ENCODE assay signal across 21 cellular contexts in genomic region chr17:19714542-19715411, GRCh38. TPM values are rescaled to one million over a fixed set of nuclear protein-coding genes. Genes with fewer than 3 reads are reported as not detected.
DNase-seq lines count a peak whose midpoint lies in the region; ATAC-seq and TF ChIP-seq lines count a peak whose summit lies in the region.
"Had no signal": no experiment of that assay in that cellular context is flagged by ENCODE, and none has a peak within 500 bp of the region (broad histone marks: within the 10 kb centered on the region; RNA-seq: fewer than 3 reads in every experiment).

No MANE protein-coding gene starts in this region.

- no peak overlapping the region for H2BK12ac ChIP-seq in H9 (ENCODE audit: insufficient read length, low read depth, low read length)

- H3K79me2 ChIP-seq in H9 (ENCODE audit: insufficient read depth, low read length) (no peaks in the 10 kb centered on the region), OCI-LY7 (ENCODE audit: insufficient read depth, low read depth, low read length) (no peaks in the 10 kb centered on the region)

- no peak overlapping the region for H3K4me3 ChIP-seq in OCI-LY7 (ENCODE audit: low read depth, low read length, poor library complexity, severe bottlenecking)
- H3K4me3 ChIP-seq: gastrocnemius medialis, GM23338, stomach, vagina had no signal

- DNase-seq in COLO668 (lab: John Stamatoyannopoulos, UW; ENCODE audit: unreplicated experiment) (peak; percentile 23), H9 (peak; percentile 69), OCI-LY7 (ENCODE audit: low spot score) (peak; percentile 5), left kidney (ENCODE audit: low read depth, low spot score) (peak; percentile 50), AG08395 (ENCODE audit: low spot score) (no peak), activated gamma-delta T cell treated with Interleukin-2 at 50 U/mL for 16 hours (no peak)
- DNase-seq in activated naive CD8-positive, alpha-beta T cell treated with anti-CD3 and anti-CD28 coated beads, Interleukin-2, amount 50 U/mL, for 24 hours = no peak
- DNase-seq: CD8-positive, alpha-beta memory T cell; gastrocnemius medialis; GF-D8; NCI-H1694 treated with DMSO at 0.1 percent for 48 hours; nephron progenitor cell; NK-92 treated with Interleukin-12 subunit alpha and Interleukin-12 subunit beta, amount 100 ng/mL, for 24 hours; SIG-M5; stomach had no signal

- H3K14ac ChIP-seq in H9 (ENCODE audit: insufficient read depth, low read length) = no peak overlapping the region

- ATAC-seq in activated naive CD8-positive, alpha-beta T cell treated with anti-CD3 and anti-CD28 coated beads, Interleukin-2, amount 50 U/mL, for 24 hours = no peak
- ATAC-seq in HG03139 (IDR thresholded peaks at IDR 0.05; ENCODE audit: unreplicated experiment) = no peak
- ATAC-seq: activated CD4-positive, CD25-positive, alpha-beta regulatory T cell treated with anti-CD3 and anti-CD28 coated beads, Interleukin-2, amount 50 U/mL, for 24 hours; gastrocnemius medialis had no signal

- intact Hi-C loops in OCI-LY7 (cut with micrococcal nuclease; ENCODE audit: unreplicated experiment) = no loop called here

- H3K27ac ChIP-seq in H9 (ENCODE audit: insufficient read length, low read depth, low read length) = no peak overlapping the region
- no peak overlapping the region for H3K27ac ChIP-seq in OCI-LY7 (ENCODE audit: low read depth, low read length, poor library complexity, severe bottlenecking)
- H3K27ac ChIP-seq: gastrocnemius medialis, stomach, vagina had no signal

- CTCF ChIA-PET in OCI-LY7 (lab: Charles Lee; ENCODE audit: unreplicated experiment) = no interaction called here

- H2BK120ac ChIP-seq in H9 (ENCODE audit: low read depth, low read length, poor library complexity, severe bottlenecking) = no peak overlapping the region

- no TSS peak for BruUV-seq in OCI-LY7 (replicated peaks; lab: Mats Ljungman, UMichigan)

- no peak overlapping the region for H4K91ac ChIP-seq in H9 (ENCODE audit: insufficient read length, low read depth, low read length)

- H3K27me3 ChIP-seq in H9 (ENCODE audit: insufficient read depth, low read length) = no peaks in the 10 kb centered on the region
- H3K27me3 ChIP-seq: gastrocnemius medialis, stomach, vagina had no signal

- H3K9me3 Mint-ChIP-seq in H9 = no peaks in the 10 kb centered on the region
- H3K9me3 Mint-ChIP-seq in activated naive CD8-positive, alpha-beta T cell treated with anti-CD3 and anti-CD28 coated beads, Interleukin-2, amount 50 U/mL, for 24 hours = no peaks in the 10 kb centered on the region
- H3K9me3 Mint-ChIP-seq: CD8-positive, alpha-beta memory T cell; GM23338; nephron progenitor cell had no signal

- H3K36me3 Mint-ChIP-seq in H9 (ENCODE audit: insufficient read depth in 1 of 3, low read depth in 3 of 3) = no peaks in the 10 kb centered on the region
- H3K36me3 Mint-ChIP-seq in activated naive CD8-positive, alpha-beta T cell treated with anti-CD3 and anti-CD28 coated beads, Interleukin-2, amount 50 U/mL, for 24 hours (ENCODE audit: low read depth) = no peaks in the 10 kb centered on the region
- H3K36me3 Mint-ChIP-seq: CD8-positive, alpha-beta memory T cell had no signal

- no peak overlapping the region for H3T11ph ChIP-seq in H9 (ENCODE audit: low read length)

- no peak overlapping the region for H3K18ac ChIP-seq in H9 (ENCODE audit: insufficient read length, low read depth, low read length)

- no peak overlapping the region for H3K56ac ChIP-seq in H9 (ENCODE audit: insufficient read length, low read depth, low read length)

- no peak overlapping the region for H2AK5ac ChIP-seq in H9 (ENCODE audit: insufficient read length, low read length)

- H3K4me3 Mint-ChIP-seq in H9 = no peak overlapping the region
- H3K4me3 Mint-ChIP-seq in activated naive CD8-positive, alpha-beta T cell treated with anti-CD3 and anti-CD28 coated beads, Interleukin-2, amount 50 U/mL, for 24 hours = no peak overlapping the region
- H3K4me3 Mint-ChIP-seq: CD8-positive, alpha-beta memory T cell; GM23338; nephron progenitor cell had no signal

- H2AFZ ChIP-seq in H9 (ENCODE audit: low read length) (no peak overlapping the region), OCI-LY7 (ENCODE audit: low read length) (no peak overlapping the region)

- no peaks in the 10 kb centered on the region for H3K27me3 Mint-ChIP-seq in H9 (ENCODE audit: low read depth)
- no peaks in the 10 kb centered on the region for H3K27me3 Mint-ChIP-seq in activated naive CD8-positive, alpha-beta T cell treated with anti-CD3 and anti-CD28 coated beads, Interleukin-2, amount 50 U/mL, for 24 hours

- POLR2A ChIA-PET in OCI-LY7 (lab: Charles Lee) = interaction anchor here (0.5 to 1.6 kb wide), 2 partner anchors 14 to 67 kb away, joined by 3 to 4 read pairs; no protein-coding TSS in a partner anchor

- no peak overlapping the region for H2BK20ac ChIP-seq in H9 (ENCODE audit: low read depth, low read length, poor library complexity, severe bottlenecking)

- H3K27ac Mint-ChIP-seq in H9 = peak overlapping the region in 1 of 3 experiments; percentile 16; a peak in 1 of 7 replicates
- no peak overlapping the region for H3K27ac Mint-ChIP-seq in activated naive CD8-positive, alpha-beta T cell treated with anti-CD3 and anti-CD28 coated beads, Interleukin-2, amount 50 U/mL, for 24 hours
- H3K27ac Mint-ChIP-seq: CD8-positive, alpha-beta memory T cell; GM23338; nephron progenitor cell had no signal

- no peaks in the 10 kb centered on the region for H3K79me1 ChIP-seq in H9 (ENCODE audit: insufficient read depth, low read depth, low read length, poor library complexity, severe bottlenecking)

- no peak overlapping the region for H4K8ac ChIP-seq in H9 (replicated peaks; ENCODE audit: insufficient read length, low read depth, low read length)

- no peak overlapping the region for H3K4ac ChIP-seq in H9 (ENCODE audit: low read depth, low read length)

- no peak overlapping the region for H4K5ac ChIP-seq in H9 (ENCODE audit: insufficient read length, low read depth, low read length)

- H2BK15ac ChIP-seq in H9 (ENCODE audit: low read depth, low read length) = no peak overlapping the region

- no peaks in the 10 kb centered on the region for H3K9me2 ChIP-seq in OCI-LY7 (ENCODE audit: insufficient read depth, low read length)

- H3K36me3 ChIP-seq in OCI-LY7 (ENCODE audit: insufficient read depth, low read length) = no peaks in the 10 kb centered on the region
- H3K36me3 ChIP-seq: gastrocnemius medialis, stomach, vagina had no signal

- no peak overlapping the region for H3K4me2 ChIP-seq in H9 (ENCODE audit: insufficient read depth, insufficient read length, low read length)
- H3K4me2 ChIP-seq in OCI-LY7 (ENCODE audit: low read length) = no peak overlapping the region
- H3K4me2 ChIP-seq: GM23338 had no signal

- H3K4me1 ChIP-seq in H9 (ENCODE audit: insufficient read depth, low read length) = no peaks in the 10 kb centered on the region
- no peaks in the 10 kb centered on the region for H3K4me1 ChIP-seq in OCI-LY7 (ENCODE audit: insufficient read depth, low read length, poor library complexity, severe bottlenecking)

- H3K9me3 ChIP-seq in H9 (ENCODE audit: control insufficient read depth, low read depth, low read length) (no peaks in the 10 kb centered on the region), OCI-LY7 (ENCODE audit: low read length) (no peaks in the 10 kb centered on the region)
- H3K9me3 ChIP-seq: gastrocnemius medialis, stomach, vagina had no signal

- H3K23ac ChIP-seq in H9 (ENCODE audit: insufficient read length, low read depth, low read length) = no peak overlapping the region

- TF ChIP-seq CTCF in H9 (conservative IDR thresholded peaks at IDR 0.05) (no peak; the same call in 2 of the 3 replicates), OCI-LY7 (conservative IDR thresholded peaks at IDR 0.05; ENCODE audit: low read length) (no peak)

- no peak overlapping the region for H3K9ac ChIP-seq in H9 (ENCODE audit: extremely low read depth, insufficient read length, low read length)

- H2BK5ac ChIP-seq in H9 (ENCODE audit: insufficient read length, low read length) = no peak overlapping the region

- no peaks in the 10 kb centered on the region for H3K23me2 ChIP-seq in H9 (ENCODE audit: insufficient read length, low read depth, low read length, poor library complexity, severe bottlenecking)

- peaks cover 17% of the 10 kb centered on the region in 2 experiments for H3K4me1 Mint-ChIP-seq in H9
- H3K4me1 Mint-ChIP-seq in activated naive CD8-positive, alpha-beta T cell treated with anti-CD3 and anti-CD28 coated beads, Interleukin-2, amount 50 U/mL, for 24 hours = no peaks in the 10 kb centered on the region
- H3K4me1 Mint-ChIP-seq: CD8-positive, alpha-beta memory T cell had no signal

- H4K20me1 ChIP-seq in H9 (ENCODE audit: control insufficient read depth, insufficient read depth, insufficient read length) (no peaks in the 10 kb centered on the region), OCI-LY7 (ENCODE audit: insufficient read depth, low read length) (no peaks in the 10 kb centered on the region)

- no CpG with 5 or more reads among the region's 27 CpGs for WGBS in H9 (ENCODE audit: extremely low coverage, insufficient read length, low lambda C conversion rate)

RNA-seq across cellular contexts. Expression of gene SLC47A2, which starts 1.6 kb away (rescaled TPM):
- total RNA-seq in H9 (2021) = not detected in 2 replicates
- total RNA-seq in OCI-LY7 (2014; rRNA removed; shearing (Covaris generic)) = not detected in 2 replicates
- not detected in 2 replicates for total RNA-seq in OCI-LY7 (2022)
- total RNA-seq: CD8-positive, alpha-beta memory T cell; GM23338; lung microvascular endothelial cell; stomach; T-helper 2 cell treated with Interferon-gamma antibody and Interleukin-4, amounts not matched to agents 100 ng/mL and 5 ng/mL, for 36 hours had no signal

RNA-seq across cellular contexts. Expression of gene ALDH3A1, which starts 33.3 kb away (rescaled TPM):
- 0.31 and 0.39 TPM in 2 replicates for total RNA-seq in H9 (2021)
- 0.16 and 0.26 TPM in 2 replicates for total RNA-seq in OCI-LY7 (2014; rRNA removed; shearing (Covaris generic))
- total RNA-seq in OCI-LY7 (2022) = not detected in 2 replicates
- total RNA-seq: CD8-positive, alpha-beta memory T cell; T-helper 2 cell treated with Interferon-gamma antibody and Interleukin-4, amounts not matched to agents 100 ng/mL and 5 ng/mL, for 36 hours had no signal

Comparison
In these comparisons a context has a peak if more than half of its experiments do, and no peak if none do; other contexts are left out.
1. DNase-seq: peak in COLO668 (single experiment), H9 (single experiment), OCI-LY7 (single experiment) and left kidney (single experiment); none in activated naive CD8-positive, alpha-beta T cell treated with anti-CD3 and anti-CD28 coated beads, Interleukin-2, amount 50 U/mL, for 24 hours (single experiment), AG08395 (single experiment) and activated gamma-delta T cell treated with Interleukin-2 at 50 U/mL for 16 hours (single experiment).